24 cellular contexts compared by ENCODE assay signal in the genomic region with DNA sequence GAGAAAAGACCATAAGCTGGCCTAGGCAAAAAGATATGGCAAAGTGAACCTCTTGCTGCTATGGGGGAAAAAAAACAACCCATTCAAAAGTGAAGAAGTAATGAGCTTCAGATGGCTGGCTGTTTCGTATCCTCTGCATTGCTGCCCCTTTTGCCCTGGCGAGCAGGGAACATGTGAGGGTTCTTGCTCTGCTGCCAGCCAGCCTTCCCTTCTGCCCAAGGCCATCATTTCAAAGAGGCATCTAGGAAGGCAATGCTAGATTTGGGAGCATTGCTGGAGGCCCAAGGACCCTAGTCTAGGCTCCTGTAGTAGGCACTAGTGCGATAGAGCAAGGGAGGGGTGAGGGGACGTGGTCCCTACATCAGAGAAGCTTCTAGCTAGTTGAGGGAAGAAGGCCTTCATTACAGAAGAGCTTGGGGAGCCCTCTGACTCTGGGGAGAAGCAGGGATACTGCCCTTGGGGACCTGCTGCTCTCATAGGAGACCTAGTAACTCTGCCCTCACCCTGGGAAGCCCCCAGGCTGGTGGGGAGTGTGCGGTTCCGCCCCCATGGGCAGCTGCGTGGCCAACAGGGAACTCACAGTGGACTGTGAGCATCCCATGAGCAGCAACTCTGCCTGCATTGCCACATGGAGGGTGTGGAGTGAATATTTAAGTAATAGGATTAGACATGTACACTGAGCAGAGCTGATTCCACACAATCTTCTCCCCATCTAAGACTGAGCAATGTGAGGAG. TPM values are rescaled to one million over a fixed set of nuclear protein-coding genes. Genes with fewer than 3 reads are reported as not detected.
DNase-seq lines count a peak whose midpoint lies in the region; ATAC-seq and TF ChIP-seq lines count a peak whose summit lies in the region.
"Had no signal": no experiment of that assay in that cellular context is flagged by ENCODE, and none has a peak within 500 bp of the region (broad histone marks: within the 10 kb centered on the region; RNA-seq: fewer than 3 reads in every experiment).

No MANE protein-coding gene starts in this region.

- 98% methylated on average over 6 of the region's 7 CpGs for WGBS in esophagus muscularis mucosa
- WGBS in spleen, 5 donors: 84 to 97% (median 91%) methylated on average over 6 to 7 of the region's 7 CpGs

- no peak for ATAC-seq in Right ventricle myocardium inferior
- ATAC-seq: activated T-helper 17 cell treated with anti-CD3 and anti-CD28 coated beads, Interleukin-2, amount 50 U/mL, for 72 hours; HCT116; K562; right lobe of liver; stimulated activated naive B cell treated with anti-CD40 and anti-IgM and Interleukin-4, amounts not matched to agents 10 μg/mL and 1 μg/mL and 100 μg/mL, for 72 hours had no signal

- TF ChIP-seq POLR2A in esophagus muscularis mucosa (IDR thresholded peaks at IDR 0.05; ENCODE audit: low read depth) (no peak), spleen (IDR thresholded peaks at IDR 0.05) (no peak)

- intact Hi-C loops in Right ventricle myocardium inferior (cut with DNase I): no loop called here
- intact Hi-C loops in esophagus muscularis mucosa (cut with DNase I): no loop called here
- intact Hi-C loops in spleen (cut with DNase I; ENCODE audit: low total_unique reads): no loop called here

- H3K27me3 ChIP-seq in right atrium auricular region (no peaks in the 10 kb centered on the region), esophagus muscularis mucosa (no peaks in the 10 kb centered on the region), spleen (replicated peaks in 1 of 7) (no peaks in the 10 kb centered on the region)
- H3K27me3 ChIP-seq: BE2C, neural progenitor cell, right lobe of liver had no signal

- TF ChIP-seq CTCF in right atrium auricular region (IDR thresholded peaks at IDR 0.05) (no peak), esophagus muscularis mucosa (IDR thresholded peaks at IDR 0.05) (no peak), spleen (IDR thresholded peaks at IDR 0.05 in 8 of 11, conservative IDR thresholded peaks at IDR 0.05 in 3 of 11) (no peak)

- DNase-seq in right atrium auricular region (ENCODE audit: low spot score) (peak; percentile 50), Right ventricle myocardium inferior (ENCODE audit: missing footprints) (no peak), esophagus muscularis mucosa (ENCODE audit: extremely low spot score) (peak; percentile 85), spleen (peak; percentile 25), DMS 273 (lab: John Stamatoyannopoulos, UW; ENCODE audit: unreplicated experiment) (no peak), medulla oblongata (ENCODE audit: extremely low spot score) (no peak), iPS-NIHi7 (ENCODE audit: extremely low spot score) (no peak)
- DNase-seq: activated CD4-positive, alpha-beta T cell treated with anti-CD3 and anti-CD28 coated beads, Interleukin-2, amount 50 U/mL, for 1 hour; activated naive CD8-positive, alpha-beta T cell treated with anti-CD3 and anti-CD28 coated beads, Interleukin-2, amount 10 ng/mL, durations not matched to agents 7 days and 5 days; BE2C; DMS53; kidney glomerular epithelial cell; NCI-H1105; NCI-H1930; NCI-H524 treated with DMSO at 0.1 percent for 48 hours; SIG-M5; stimulated activated CD4-positive, alpha-beta T cell treated with anti-CD3 and anti-CD28 coated beads, Interleukin-4, amount 100 ng/mL, for 4 hours; stimulated activated naive B cell treated with anti-CD40 and anti-IgM and Interleukin-4, amounts not matched to agents 10 μg/mL and 1 μg/mL and 100 μg/mL, for 72 hours had no signal

- H3K36me3 ChIP-seq in right atrium auricular region (no peaks in the 10 kb centered on the region), esophagus muscularis mucosa (no peaks in the 10 kb centered on the region), spleen (no peaks in the 10 kb centered on the region)
- H3K36me3 ChIP-seq: BE2C, neural progenitor cell, right lobe of liver had no signal

- no peak for TF ChIP-seq EP300 in esophagus muscularis mucosa (IDR thresholded peaks at IDR 0.05)

- H3K9me3 ChIP-seq in right atrium auricular region (no peaks in the 10 kb centered on the region), esophagus muscularis mucosa (no peaks in the 10 kb centered on the region), spleen (no peaks in the 10 kb centered on the region)
- H3K9me3 ChIP-seq: BE2C, right lobe of liver had no signal

- H3K4me1 ChIP-seq in right atrium auricular region (peaks cover 0 to 8% of the 10 kb centered on the region in 2 donors), esophagus muscularis mucosa (peaks cover 0 to 9% (median 0%) of the 10 kb centered on the region in 4 donors), spleen (peaks cover 0 to 13% (median 0%) of the 10 kb centered on the region in 6 donors)
- H3K4me1 ChIP-seq: neural progenitor cell, right lobe of liver had no signal

- H3K27ac ChIP-seq in right atrium auricular region: no peak overlapping the region
- H3K27ac ChIP-seq in esophagus muscularis mucosa (replicated peaks in 1 of 4): no peak overlapping the region
- no peak overlapping the region for H3K27ac ChIP-seq in spleen
- H3K27ac ChIP-seq: neural progenitor cell, right lobe of liver, VCaP had no signal

- no peak overlapping the region for H3K4me3 ChIP-seq in right atrium auricular region
- H3K4me3 ChIP-seq in esophagus muscularis mucosa: no peak overlapping the region
- H3K4me3 ChIP-seq in spleen: no peak overlapping the region
- H3K4me3 ChIP-seq: K562, neural progenitor cell, right lobe of liver had no signal

RNA-seq across cellular contexts. Expression of a gene that starts 21.3 kb away (rescaled TPM):
- 10 to 100 TPM; 12.6 to 35.4 TPM for total RNA-seq in right atrium auricular region
- total RNA-seq in Right ventricle myocardium inferior: 32.6 TPM
- 10 to 100 TPM in 2 of 4 donors, 1 to 10 TPM in 2; 3.3 to 15.8 (median 8.6) TPM for total RNA-seq in esophagus muscularis mucosa
- total RNA-seq in spleen: 10 to 100 TPM in 1 of 7 donors, 1 to 10 TPM in 6; 4.7 to 17.2 (median 7.2) TPM
- polyA plus RNA-seq in spleen: 1 to 10 TPM in 1 of 3 donors, under 1 TPM in 2; 0.27 to 1.1 (median 0.37) TPM
- total RNA-seq: K562 had no signal

Comparison
In these comparisons a context has a peak if more than half of its experiments do, and no peak if none do; other contexts are left out.
1. DNase-seq: peak in right atrium auricular region (single experiment), esophagus muscularis mucosa (single experiment) and spleen (single experiment); none in Right ventricle myocardium inferior (single experiment), DMS 273 (single experiment), medulla oblongata (single experiment) and iPS-NIHi7 (single experiment).